Comparison of ENCODE assay signal across 16 cellular contexts in genomic region chr22:17903564-17904295, GRCh38.
DNase-seq lines count a peak whose midpoint lies in the region; ATAC-seq and TF ChIP-seq lines count a peak whose summit lies in the region.
"Had no signal": no experiment of that assay in that cellular context is flagged by ENCODE, and none has a peak within 500 bp of the region (broad histone marks: within the 10 kb centered on the region; RNA-seq: fewer than 3 reads in every experiment).

No MANE protein-coding gene starts in this region.

- H3K9me3 ChIP-seq in right cardiac atrium (ENCODE audit: control insufficient read depth, low read length) (no peaks in the 10 kb centered on the region), psoas muscle (no peaks in the 10 kb centered on the region)
- H3K9me3 ChIP-seq: uterus had no signal

- H3K4me3 ChIP-seq in KMS-11 (IDR thresholded peaks at IDR 0.05; ENCODE audit: insufficient read depth, low read depth, low read length) (no peak overlapping the region), right cardiac atrium (ENCODE audit: low read length) (no peak overlapping the region), psoas muscle (no peak overlapping the region)
- H3K4me3 ChIP-seq: skin epidermis, uterus had no signal

- H3K27ac ChIP-seq in KMS-11 (peak overlapping the region; percentile 86), right cardiac atrium (ENCODE audit: low read length) (peak overlapping the region; percentile 65), psoas muscle (peak overlapping the region; percentile 46)
- H3K27ac ChIP-seq: foreskin keratinocyte, skin epidermis, uterus had no signal

- H3K4me1 ChIP-seq in KMS-11 (ENCODE audit: low read depth, poor library complexity, severe bottlenecking) (peaks cover 86% of the 10 kb centered on the region), right cardiac atrium (ENCODE audit: control insufficient read depth, insufficient read depth, low read length) (peaks cover 15% of the 10 kb centered on the region), psoas muscle (peaks cover 29% of the 10 kb centered on the region)
- H3K4me1 ChIP-seq: foreskin keratinocyte, uterus had no signal

- no peak for TF ChIP-seq CTCF in KMS-11 (conservative IDR thresholded peaks at IDR 0.05; ENCODE audit: low read depth, low read length)
- TF ChIP-seq CTCF in brain (conservative IDR thresholded peaks at IDR 0.05), result no peak
- no peak for TF ChIP-seq CTCF in psoas muscle (IDR thresholded peaks at IDR 0.05)

- peaks cover 12% of the 10 kb centered on the region; the same call in 1 of the 2 replicates for H3K36me3 ChIP-seq in KMS-11 (ENCODE audit: insufficient read depth)
- peaks cover 0 to 54% of the 10 kb centered on the region in 2 donors for H3K36me3 ChIP-seq in psoas muscle (ENCODE audit: insufficient read depth in 1 of 2, low read depth in 1 of 2)
- H3K36me3 ChIP-seq: uterus had no signal

- peaks cover 39% of the 10 kb centered on the region for H3K4me1 Mint-ChIP-seq in brain

- H3K27me3 ChIP-seq in KMS-11 (ENCODE audit: insufficient read depth, low read depth) (no peaks in the 10 kb centered on the region), right cardiac atrium (ENCODE audit: control insufficient read depth, insufficient read depth) (no peaks in the 10 kb centered on the region), psoas muscle (ENCODE audit: insufficient read depth in 3 of 3, low read length in 2 of 3) (no peaks in the 10 kb centered on the region)
- H3K27me3 ChIP-seq: foreskin keratinocyte, uterus had no signal

- no peaks in the 10 kb centered on the region for H4K20me1 ChIP-seq in KMS-11 (ENCODE audit: insufficient read depth)

- H3K4me3 Mint-ChIP-seq in brain, result peak overlapping the region in 2 of 5 experiments; percentile 11 to 36
- H3K4me3 Mint-ChIP-seq: B cell, memory B cell had no signal

- 58% methylated on average over 10 of the region's 10 CpGs for WGBS in right cardiac atrium
- 30 to 43% (median 33%) methylated on average over 10 of the region's 10 CpGs for WGBS in psoas muscle, 3 donors

- intact Hi-C loops in right cardiac atrium (cut with DNase I), result loop anchor here in 3 of 4 donors (10.0 kb wide), 3 partner anchors 111 to 171 kb away; partner anchors contain the start of gene PEX26 (in 1 of the 3)
- intact Hi-C loops in psoas muscle (cut with DNase I), result no loop called here

- peak in 1 of 3 donors; percentile 54 for DNase-seq in right cardiac atrium
- DNase-seq in psoas muscle, result no peak
- DNase-seq in NK-92 (lab: John Stamatoyannopoulos, UW; ENCODE audit: unreplicated experiment), result no peak
- DNase-seq: activated CD4-positive, alpha-beta T cell treated with anti-CD3 and anti-CD28 coated beads, Interleukin-2, amount 50 U/mL, for 1 hour; activated gamma-delta T cell treated with Interleukin-2 at 50 U/mL for 16 hours; foreskin keratinocyte; NCI-H1417 treated with DMSO at 0.1 percent for 48 hours; uterus had no signal

- H3K9me3 Mint-ChIP-seq in brain, result no peaks in the 10 kb centered on the region
- H3K9me3 Mint-ChIP-seq: memory B cell had no signal

- ATAC-seq in right cardiac atrium, result peak; percentile 13 to 38
- peak; percentile 25 to 75 (median 40) for ATAC-seq in psoas muscle
- no peak for ATAC-seq in HG03439 (IDR thresholded peaks at IDR 0.05; ENCODE audit: unreplicated experiment)
- ATAC-seq in GM18867 (IDR thresholded peaks at IDR 0.05; ENCODE audit: unreplicated experiment), result no peak
- no peak for ATAC-seq in HG03045 (IDR thresholded peaks at IDR 0.05; ENCODE audit: unreplicated experiment)
- ATAC-seq: foreskin keratinocyte had no signal

- no peaks in the 10 kb centered on the region for H3K27me3 Mint-ChIP-seq in brain
- H3K27me3 Mint-ChIP-seq: B cell, memory B cell had no signal

- peaks cover 72% of the 10 kb centered on the region for H3K36me3 Mint-ChIP-seq in brain

- H2AFZ ChIP-seq in KMS-11 (ENCODE audit: low read depth), result no peak overlapping the region

- peak overlapping the region; percentile 90 for H3K4me2 ChIP-seq in KMS-11

- H3K9ac ChIP-seq in KMS-11, result peak overlapping the region; percentile 13; the same call in 1 of the 2 replicates

- peak overlapping the region; percentile 73 to 92 (median 88) for H3K27ac Mint-ChIP-seq in brain
- H3K27ac Mint-ChIP-seq: B cell had no signal

- H3K79me2 ChIP-seq in KMS-11 (ENCODE audit: insufficient read depth, low read depth), result peaks cover 7% of the 10 kb centered on the region; the same call in 1 of the 2 replicates

Comparison
In these comparisons a context has a peak if more than half of its experiments do, and no peak if none do; other contexts are left out.
1. ATAC-seq: peak in right cardiac atrium (2 of 2) and psoas muscle (4 of 4); none in HG03439 (single experiment), GM18867 (single experiment) and HG03045 (single experiment).
2. intact Hi-C loops: an anchor here in right cardiac atrium (10.0 kb wide); none called in psoas muscle.
3. Peak in every context shown above with its lines, with median percentiles within 50 percentile points of each other: H3K27ac ChIP-seq.